Comparison of ENCODE assay signal across 22 cellular contexts in the genomic region with DNA sequence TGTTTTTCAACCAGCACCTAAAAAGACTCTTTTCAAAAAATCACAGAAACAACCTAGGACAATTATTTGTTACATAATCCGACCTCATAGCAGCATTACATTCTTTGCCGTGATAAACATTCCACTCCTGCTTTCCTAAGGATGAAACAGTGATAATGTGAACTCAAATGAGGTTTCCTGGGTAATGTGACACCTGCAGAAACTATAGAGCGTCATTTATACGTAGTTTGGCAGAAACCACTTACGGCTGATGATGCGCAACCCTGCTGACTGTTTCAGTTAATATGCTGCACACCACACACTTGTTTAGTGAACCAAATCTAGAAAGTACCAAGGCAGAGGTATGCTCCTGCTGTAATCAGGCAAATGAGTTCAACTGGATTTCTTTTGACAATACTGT. TPM values are rescaled to one million over a fixed set of nuclear protein-coding genes. Genes with fewer than 3 reads are reported as not detected.
"Had no signal": no experiment of that assay in that cellular context is flagged by ENCODE, and none has a peak within 500 bp of the region (broad histone marks: within the 10 kb centered on the region; RNA-seq: fewer than 3 reads in every experiment).

No MANE protein-coding gene starts in this region.

- H3K4me1 Mint-ChIP-seq: activated T-helper 17 cell treated with anti-CD3 and anti-CD28 coated beads, Interleukin-2, amount 50 U/mL, for 72 hours; immature natural killer cell; memory B cell; nephron; stimulated activated effector memory CD8-positive, alpha-beta T cell treated with anti-CD3 and anti-CD28 coated beads, Interleukin-12 subunit alpha, Interleukin-12 subunit beta, amount 100 ng/mL, for 72 hours; stimulated activated naive CD8-positive, alpha-beta T cell treated with anti-CD3 and anti-CD28 coated beads, Interleukin-15, amount 100 ng/mL, for 72 hours had no signal

- H3K9me3 Mint-ChIP-seq: activated T-cell treated with anti-CD3 and anti-CD28 coated beads, Interleukin-2, amount 50 U/mL, for 24 hours; memory B cell; nephron had no signal

- H3K27ac Mint-ChIP-seq: activated naive CD4-positive, alpha-beta T cell treated with anti-CD3 and anti-CD28 coated beads, Interleukin-2, amount 50 U/mL, for 72 hours; activated T-cell treated with anti-CD3 and anti-CD28 coated beads, Interleukin-2, amount 50 U/mL, for 24 hours; activated T-helper 17 cell treated with anti-CD3 and anti-CD28 coated beads, Interleukin-2, amount 50 U/mL, for 72 hours; immature natural killer cell; memory B cell; nephron; stimulated activated effector memory CD8-positive, alpha-beta T cell treated with anti-CD3 and anti-CD28 coated beads, Interleukin-12 subunit alpha, Interleukin-12 subunit beta, amount 100 ng/mL, for 72 hours; stimulated activated naive CD8-positive, alpha-beta T cell treated with anti-CD3 and anti-CD28 coated beads, Interleukin-15, amount 100 ng/mL, for 72 hours; WTC11 had no signal

- ATAC-seq: activated naive CD4-positive, alpha-beta T cell treated with anti-CD3 and anti-CD28 coated beads, Interleukin-2, amount 50 U/mL, for 72 hours; activated T-helper 17 cell treated with anti-CD3 and anti-CD28 coated beads, Interleukin-2, amount 50 U/mL, for 72 hours; foreskin keratinocyte; pancreas; right lobe of liver; stimulated activated effector memory CD8-positive, alpha-beta T cell treated with anti-CD3 and anti-CD28 coated beads, Interleukin-12 subunit alpha, Interleukin-12 subunit beta, amount 100 ng/mL, for 72 hours; stimulated activated naive CD8-positive, alpha-beta T cell treated with anti-CD3 and anti-CD28 coated beads, Interleukin-15, amount 100 ng/mL, for 72 hours; WTC11 had no signal

- DNase-seq: activated CD4-positive, alpha-beta T cell treated with anti-CD3 and anti-CD28 coated beads, Interleukin-2, amount 50 U/mL, for 4 hours; activated CD8-positive, alpha-beta memory T cell treated with anti-CD3 and anti-CD28 coated beads for 24 hours; activated CD8-positive, alpha-beta memory T cell treated with anti-CD3 and anti-CD28 coated beads, Interleukin-2, amount 50 U/mL, for 4 hours; activated T-cell treated with anti-CD3 and anti-CD28 coated beads, Interleukin-2, amount 50 U/mL, for 24 hours; brain microvascular endothelial cell; central memory CD4-positive, alpha-beta T cell; dermis blood vessel endothelial cell; effector CD8-positive, alpha-beta T cell; foreskin keratinocyte; immature natural killer cell; pancreas; right lobe of liver; stimulated activated CD4-positive, alpha-beta T cell treated with anti-CD3 and anti-CD28 coated beads, Interleukin-2, amount 100 ng/mL, for 24 hours; stimulated activated naive CD8-positive, alpha-beta T cell treated with anti-CD3 and anti-CD28 coated beads, Interleukin-15, amount 100 ng/mL, for 72 hours; T1000; tibial artery had no signal

- H3K36me3 Mint-ChIP-seq: activated naive CD4-positive, alpha-beta T cell treated with anti-CD3 and anti-CD28 coated beads, Interleukin-2, amount 50 U/mL, for 72 hours; immature natural killer cell; memory B cell; stimulated activated effector memory CD8-positive, alpha-beta T cell treated with anti-CD3 and anti-CD28 coated beads, Interleukin-12 subunit alpha, Interleukin-12 subunit beta, amount 100 ng/mL, for 72 hours had no signal

- H3K4me3 Mint-ChIP-seq: activated T-cell treated with anti-CD3 and anti-CD28 coated beads, Interleukin-2, amount 50 U/mL, for 24 hours; activated T-helper 17 cell treated with anti-CD3 and anti-CD28 coated beads, Interleukin-2, amount 50 U/mL, for 72 hours; immature natural killer cell; memory B cell; nephron; stimulated activated effector memory CD8-positive, alpha-beta T cell treated with anti-CD3 and anti-CD28 coated beads, Interleukin-12 subunit alpha, Interleukin-12 subunit beta, amount 100 ng/mL, for 72 hours; stimulated activated naive CD8-positive, alpha-beta T cell treated with anti-CD3 and anti-CD28 coated beads, Interleukin-15, amount 100 ng/mL, for 72 hours; WTC11 had no signal

- H3K27me3 Mint-ChIP-seq: activated T-cell treated with anti-CD3 and anti-CD28 coated beads, Interleukin-2, amount 50 U/mL, for 24 hours; activated T-helper 17 cell treated with anti-CD3 and anti-CD28 coated beads, Interleukin-2, amount 50 U/mL, for 72 hours had no signal

RNA-seq across cellular contexts. Expression of a gene that starts 55.9 kb away (rescaled TPM):
- total RNA-seq: activated naive CD4-positive, alpha-beta T cell treated with anti-CD3 and anti-CD28 coated beads, Interleukin-2, amount 50 U/mL, for 72 hours; activated T-helper 17 cell treated with anti-CD3 and anti-CD28 coated beads, Interleukin-2, amount 50 U/mL, for 72 hours had no signal
